ENCODE assay signal across 10 cellular contexts in genomic region chr6:137874204-137875001, GRCh38. TPM values are rescaled to one million over a fixed set of nuclear protein-coding genes. Genes with fewer than 3 reads are reported as not detected.
A peak's percentile ranks its signal among the peaks of the same experiment; 100 is the strongest.
DNase-seq lines count a peak whose midpoint lies in the region; ATAC-seq, FAIRE-seq and TF ChIP-seq lines count a peak whose summit lies in the region.
"Had no signal": no experiment of that assay in that cellular context is flagged by ENCODE, and none has a peak within 500 bp of the region (broad histone marks: within the 10 kb centered on the region; RNA-seq: fewer than 3 reads in every experiment).

No MANE protein-coding gene starts in this region.

- TF ChIP-seq CTCF in GM12878 (IDR thresholded peaks at IDR 0.05 in 2 of 3, conservative IDR thresholded peaks at IDR 0.05 in 1 of 3; ENCODE audit: control insufficient read depth in 2 of 3, extremely low read depth in 1 of 3, insufficient read depth in 1 of 3, low read depth in 3 of 3, low read length in 3 of 3) (no peak), lower lobe of right lung (IDR thresholded peaks at IDR 0.05) (no peak), uterus (IDR thresholded peaks at IDR 0.05) (no peak), GM20000 (IDR thresholded peaks at IDR 0.05; ENCODE audit: extremely low read depth, missing control alignments) (no peak)

- H3K27me3 ChIP-seq in right cardiac atrium (ENCODE audit: control insufficient read depth, insufficient read depth) (no peaks in the 10 kb centered on the region), GM12878 (replicated peaks in 1 of 2; ENCODE audit: control insufficient read depth in 2 of 2, insufficient read depth in 2 of 2, low read length in 1 of 2) (no peaks in the 10 kb centered on the region), lower lobe of right lung (ENCODE audit: low read depth) (no peaks in the 10 kb centered on the region), uterus (no peaks in the 10 kb centered on the region)

- no peak for FAIRE-seq in GM12878 (lab: Jason Lieb, UNC)

- ATAC-seq in right cardiac atrium (peak in 1 of 2 donors; percentile 24), Right ventricle myocardium superior (ENCODE audit: poor library complexity) (no peak), GM12878 (peak; percentile 12), lower lobe of right lung (peak; percentile 44 to 63), GM21515 (IDR thresholded peaks at IDR 0.05; ENCODE audit: unreplicated experiment) (no peak)

- H4K20me1 ChIP-seq in GM12878 (ENCODE audit: control insufficient read depth, insufficient read depth): no peaks in the 10 kb centered on the region

- BruUV-seq in GM12878 (replicated peaks; lab: Mats Ljungman, UMichigan): no TSS peak

- H3K79me2 ChIP-seq in GM12878 (ENCODE audit: control insufficient read depth, insufficient read depth, low read length): peaks cover 100% of the 10 kb centered on the region

- TF ChIP-seq RAD21 in GM12878 (IDR thresholded peaks at IDR 0.05; ENCODE audit: insufficient read depth, low read depth, low read length): no peak

- RAD21 ChIA-PET in GM12878 (lab: Charles Lee; ENCODE audit: unreplicated experiment): interaction anchor here (0.7 to 20.6 kb wide), 19 partner anchors 7 to 170 kb away, joined by 3 to 774 read pairs (median 5); no protein-coding TSS in a partner anchor

- peak overlapping the region; percentile 66 for H3K4me2 ChIP-seq in GM12878 (ENCODE audit: control insufficient read depth, insufficient read depth)

- H3K36me3 ChIP-seq in GM12878 (ENCODE audit: control insufficient read depth in 2 of 2, insufficient read depth in 2 of 2, low read length in 1 of 2) (peaks cover 34 to 68% of the 10 kb centered on the region in 2 experiments), lower lobe of right lung (peaks cover 61% of the 10 kb centered on the region), uterus (no peaks in the 10 kb centered on the region)

- in situ Hi-C loops in GM12878 (cut with MboI): loop anchor here (10.0 kb wide), 1 partner anchor 240 kb away; no protein-coding TSS in a partner anchor

- H3K27ac ChIP-seq in right cardiac atrium (ENCODE audit: low read length): peak overlapping the region; percentile 42
- peak overlapping the region; percentile 88 for H3K27ac ChIP-seq in GM12878 (ENCODE audit: control insufficient read depth, insufficient read depth)
- peak overlapping the region; percentile 50 for H3K27ac ChIP-seq in lower lobe of right lung
- peak overlapping the region; percentile 52 to 54 for H3K27ac ChIP-seq in uterus
- H3K27ac ChIP-seq: C4-2B had no signal

- TF ChIP-seq EP300 in GM12878 (IDR thresholded peaks at IDR 0.05; ENCODE audit: borderline replicate concordance in 1 of 2, control insufficient read depth in 1 of 2, low read depth in 2 of 2, low read length in 2 of 2): no peak

- SMC1A ChIA-PET in GM12878 (lab: Charles Lee; ENCODE audit: uncharacterized antibody, unreplicated experiment): interaction anchor here (0.6 to 30.6 kb wide), 19 partner anchors 8 to 217 kb away, joined by 3 to 1237 read pairs (median 5); no protein-coding TSS in a partner anchor

- H3K9me3 ChIP-seq in right cardiac atrium (ENCODE audit: control insufficient read depth, low read length): no peaks in the 10 kb centered on the region
- H3K9me3 ChIP-seq in GM12878 (replicated peaks; ENCODE audit: control insufficient read depth, insufficient read depth, low read length): no peaks in the 10 kb centered on the region
- no peaks in the 10 kb centered on the region for H3K9me3 ChIP-seq in lower lobe of right lung
- H3K9me3 ChIP-seq in uterus: no peaks in the 10 kb centered on the region

- H3K4me3 ChIP-seq in right cardiac atrium (ENCODE audit: low read length) (no peak overlapping the region), GM12878 (peak overlapping the region; percentile 99), lower lobe of right lung (no peak overlapping the region), uterus (no peak overlapping the region)

- 91% methylated on average over 9 of the region's 9 CpGs for WGBS in right cardiac atrium
- 62% methylated on average over 9 of the region's 9 CpGs for WGBS in GM12878 (ENCODE audit: insufficient coverage, insufficient replicate concordance, low lambda C conversion rate, missing lambda C conversion rate)

- H3K9ac ChIP-seq in GM12878 (ENCODE audit: control insufficient read depth, insufficient read depth, low read length): peak overlapping the region; percentile 74

- CTCF ChIA-PET in GM12878 (lab: Yijun Ruan, JAX): interaction anchor here (0.8 to 24.0 kb wide), 18 partner anchors 7 to 168 kb away, joined by 3 to 712 read pairs (median 6); no protein-coding TSS in a partner anchor

- TF ChIP-seq POLR2A in GM12878 (IDR thresholded peaks at IDR 0.05; ENCODE audit: low read depth, low read length) (peak; percentile 43), uterus (IDR thresholded peaks at IDR 0.05) (no peak)

- H2AFZ ChIP-seq in GM12878 (ENCODE audit: control insufficient read depth, low read depth, low read length): no peak overlapping the region

- no peak for DNase-seq in right cardiac atrium
- DNase-seq in Right ventricle myocardium superior: no peak
- no peak for DNase-seq in GM12878 (ENCODE audit: low read depth, low spot score)
- no peak for DNase-seq in lower lobe of right lung
- no peak for DNase-seq in uterus
- no peak for DNase-seq in UCSD-AML1 (lab: John Stamatoyannopoulos, UW; ENCODE audit: unreplicated experiment)
- no peak for DNase-seq in GM20000 (ENCODE audit: low spot score)
- DNase-seq: activated CD8-positive, alpha-beta memory T cell treated with anti-CD3 and anti-CD28 coated beads, Interleukin-2, amount 50 U/mL, for 48 hours had no signal

- intact Hi-C loops in right cardiac atrium (cut with DNase I) (loop anchor here in 1 of 4 donors (5.0 kb wide), 1 partner anchor 73 kb away; no protein-coding TSS in a partner anchor), Right ventricle myocardium superior (cut with DNase I) (no loop called here), GM12878 (cut with micrococcal nuclease; ENCODE audit: unreplicated experiment) (loop anchor here (5.0 kb wide), 1 partner anchor 53 kb away; no protein-coding TSS in a partner anchor), lower lobe of right lung (cut with DNase I) (no loop called here), uterus (cut with DNase I; ENCODE audit: low total_unique reads) (loop anchor here (10.0 kb wide), 1 partner anchor 170 kb away; no protein-coding TSS in a partner anchor)

- POLR2A ChIA-PET in GM12878 (lab: Charles Lee): interaction anchor here (0.5 to 6.6 kb wide), 13 partner anchors 11 to 166 kb away, joined by 3 to 36 read pairs (median 4); no protein-coding TSS in a partner anchor

- H3K4me1 ChIP-seq in right cardiac atrium (ENCODE audit: control insufficient read depth, insufficient read depth, low read length): peaks cover 7% of the 10 kb centered on the region
- H3K4me1 ChIP-seq in GM12878 (ENCODE audit: control insufficient read depth, insufficient read depth, low read length): 0 out of 2 replicates have a peak, but pooled peaks cover 5% of the 10 kb centered on the region
- peaks cover 69% of the 10 kb centered on the region for H3K4me1 ChIP-seq in lower lobe of right lung
- H3K4me1 ChIP-seq in uterus: peaks cover 7 to 8% of the 10 kb centered on the region in 2 donors

TF ChIP-seq in GM12878, 131 proteins besides CTCF, POLR2A, EP300 and RAD21 (continues in another document):
- TF ChIP-seq SMAD5 (IDR thresholded peaks at IDR 0.05; ENCODE audit: low read depth) (peak; percentile 32; the same call in 1 of the 2 replicates), RB1 (IDR thresholded peaks at IDR 0.05; ENCODE audit: borderline replicate concordance) (no peak), JUND (IDR thresholded peaks at IDR 0.05; ENCODE audit: low read depth, low read length) (no peak), MLLT1 (IDR thresholded peaks at IDR 0.05) (peak; percentile 20), EED (IDR thresholded peaks at IDR 0.05; ENCODE audit: low read depth) (peak; percentile 61; the same call in 1 of the 2 replicates), IRF4 (IDR thresholded peaks at IDR 0.05; ENCODE audit: low read depth, low read length) (peak; percentile 47; the same call in 1 of the 2 replicates), RELA (IDR thresholded peaks at IDR 0.05; ENCODE audit: borderline replicate concordance, partially characterized antibody) (peak; percentile 27), PML (IDR thresholded peaks at IDR 0.05; ENCODE audit: low read length) (no peak), DPF2 (IDR thresholded peaks at IDR 0.05) (0 out of 2 replicates have a peak, but pooled peaks have one; percentile 21)

RNA-seq across cellular contexts. Expression of gene TNFAIP3, which starts 7.3 kb away (rescaled TPM):
- total RNA-seq in right cardiac atrium: 10 to 100 TPM in 3 of 4 donors, 1 to 10 TPM in 1; 7.6 to 11.4 (median 10.7) TPM
- 6.0 TPM for polyA plus RNA-seq in right cardiac atrium
- 4.6 TPM for total RNA-seq in Right ventricle myocardium superior
- total RNA-seq in GM12878 (2013; cell fraction: nucleolus; rRNA removed): 258 and 260 TPM in 2 replicates
- 84.0 and 96.8 TPM in 2 replicates for total RNA-seq in GM12878 (2014; rRNA removed)
- total RNA-seq in GM12878 (2014; rRNA removed; fragmentation: Illumina TruSeq; extraction: Trizol): 81.4 and 82.4 TPM in 2 replicates
- total RNA-seq in GM12878 (2021): 220 and 229 TPM in 2 replicates
- 59.4 TPM for polyA plus RNA-seq in GM12878 (2011; ENCODE audit: low read depth)
- polyA plus RNA-seq in GM12878 (2011; rRNA removed): 308 and 350 TPM in 2 replicates
- polyA plus RNA-seq in GM12878 (2011; cell fraction: cytosol; rRNA removed): 204 and 210 TPM in 2 replicates
- 565 and 695 TPM in 2 replicates for polyA plus RNA-seq in GM12878 (2011; cell fraction: nucleus; rRNA removed)
- 64.6 and 107 TPM in 2 replicates for polyA plus RNA-seq in GM12878 (2012)
- polyA plus RNA-seq in GM12878 (2014; fragmentation: Illumina TruSeq; extraction: Trizol): 149 and 171 TPM in 2 replicates
- 10 to 100 TPM; 18.0 to 31.5 TPM for polyA plus RNA-seq in GM12878 (2014; fragmentation: Nextera tagmentation; extraction: Ambion mirVana)
- 138 and 149 TPM in 2 replicates for polyA plus RNA-seq in GM12878 (2014; rRNA removed)
- polyA plus RNA-seq in GM12878 (2016; fragmentation: Nextera tagmentation; extraction: Ambion mirVana): 100 to 1,000 TPM; 126 to 128 TPM
- polyA minus RNA-seq in GM12878 (2011; rRNA and poly(A)+ RNA removed): 268 and 281 TPM in 2 replicates
- polyA minus RNA-seq in GM12878 (2011; cell fraction: cytosol; rRNA and poly(A)+ RNA removed): 95.9 and 104 TPM in 2 replicates
- 243 and 270 TPM in 2 replicates for polyA minus RNA-seq in GM12878 (2011; cell fraction: nucleus; rRNA and poly(A)+ RNA removed)
- 44.6 TPM for total RNA-seq in lower lobe of right lung
- 10 to 100 TPM; 14.4 to 36.2 (median 19.6) TPM for total RNA-seq in uterus

Comparison
In these comparisons a context has a peak if more than half of its experiments do, and no peak if none do; other contexts are left out.
1. ATAC-seq: peak in GM12878 (single experiment) and lower lobe of right lung (2 of 2); none in Right ventricle myocardium superior (single experiment) and GM21515 (single experiment).
2. intact Hi-C loops: an anchor here in GM12878 (5.0 kb wide) and uterus (10.0 kb wide); none called in Right ventricle myocardium superior and lower lobe of right lung.
3. Peak in every context shown above with its lines, with median percentiles within 50 percentile points of each other: H3K27ac ChIP-seq.